1 cellular context compared by ENCODE assay signal in the genomic region with DNA sequence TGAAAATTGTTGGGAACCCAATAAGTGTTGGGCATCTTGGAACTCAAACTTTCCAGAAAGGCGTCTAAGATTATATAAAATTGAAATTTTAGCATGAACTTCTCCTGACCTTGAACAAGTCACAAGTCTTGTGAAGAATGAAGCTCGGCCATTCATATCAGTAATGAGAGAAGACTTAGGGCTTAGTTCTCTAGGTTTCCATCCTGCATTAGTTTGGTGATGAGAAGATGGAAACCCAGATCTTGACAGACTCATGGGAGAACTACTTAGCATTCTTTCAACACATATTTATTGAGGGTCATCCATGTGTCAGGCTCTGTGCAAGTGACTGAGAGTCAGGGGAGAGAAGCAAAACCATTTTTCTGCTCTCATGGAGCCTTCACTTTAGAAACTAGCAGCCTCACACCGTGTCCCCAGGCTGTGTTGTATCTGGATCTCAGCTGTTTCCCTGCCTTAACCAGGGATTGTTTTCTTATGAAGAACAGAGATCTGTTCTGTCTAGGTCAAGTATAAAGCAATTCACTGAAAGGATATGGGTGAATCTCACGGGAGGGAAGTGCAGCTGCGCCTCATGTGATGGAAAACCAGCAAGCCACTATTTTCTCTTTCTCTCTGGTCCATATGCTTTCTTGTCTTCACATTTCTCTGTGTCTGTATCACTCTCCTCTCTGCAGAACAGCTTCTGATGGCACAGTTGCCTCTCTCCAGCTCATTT.
TF ChIP-seq lines count a peak whose summit lies in the region.

No MANE protein-coding gene starts in this region.

TF ChIP-seq in SK-N-SH, 30 proteins besides CTCF, POLR2A, EP300 and RAD21 (continued from another document):
- TF ChIP-seq, protein P1, sequence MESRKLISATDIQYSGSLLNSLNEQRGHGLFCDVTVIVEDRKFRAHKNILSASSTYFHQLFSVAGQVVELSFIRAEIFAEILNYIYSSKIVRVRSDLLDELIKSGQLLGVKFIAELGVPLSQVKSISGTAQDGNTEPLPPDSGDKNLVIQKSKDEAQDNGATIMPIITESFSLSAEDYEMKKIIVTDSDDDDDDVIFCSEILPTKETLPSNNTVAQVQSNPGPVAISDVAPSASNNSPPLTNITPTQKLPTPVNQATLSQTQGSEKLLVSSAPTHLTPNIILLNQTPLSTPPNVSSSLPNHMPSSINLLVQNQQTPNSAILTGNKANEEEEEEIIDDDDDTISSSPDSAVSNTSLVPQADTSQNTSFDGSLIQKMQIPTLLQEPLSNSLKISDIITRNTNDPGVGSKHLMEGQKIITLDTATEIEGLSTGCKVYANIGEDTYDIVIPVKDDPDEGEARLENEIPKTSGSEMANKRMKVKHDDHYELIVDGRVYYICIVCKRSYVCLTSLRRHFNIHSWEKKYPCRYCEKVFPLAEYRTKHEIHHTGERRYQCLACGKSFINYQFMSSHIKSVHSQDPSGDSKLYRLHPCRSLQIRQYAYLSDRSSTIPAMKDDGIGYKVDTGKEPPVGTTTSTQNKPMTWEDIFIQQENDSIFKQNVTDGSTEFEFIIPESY (IDR thresholded peaks at IDR 0.05; ENCODE audit: borderline replicate concordance, low read depth): no peak
- TF ChIP-seq TEAD4 (IDR thresholded peaks at IDR 0.05; ENCODE audit: borderline replicate concordance, insufficient read depth) (no peak), NFIC (IDR thresholded peaks at IDR 0.05; ENCODE audit: borderline replicate concordance) (no peak), FOSL2 (IDR thresholded peaks at IDR 0.05; ENCODE audit: borderline replicate concordance, low read depth) (no peak)
- TF ChIP-seq, protein P2, sequence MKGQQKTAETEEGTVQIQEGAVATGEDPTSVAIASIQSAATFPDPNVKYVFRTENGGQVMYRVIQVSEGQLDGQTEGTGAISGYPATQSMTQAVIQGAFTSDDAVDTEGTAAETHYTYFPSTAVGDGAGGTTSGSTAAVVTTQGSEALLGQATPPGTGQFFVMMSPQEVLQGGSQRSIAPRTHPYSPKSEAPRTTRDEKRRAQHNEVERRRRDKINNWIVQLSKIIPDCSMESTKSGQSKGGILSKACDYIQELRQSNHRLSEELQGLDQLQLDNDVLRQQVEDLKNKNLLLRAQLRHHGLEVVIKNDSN (IDR thresholded peaks at IDR 0.05; ENCODE audit: borderline replicate concordance, low read depth): no peak
- TF ChIP-seq, protein P3, sequence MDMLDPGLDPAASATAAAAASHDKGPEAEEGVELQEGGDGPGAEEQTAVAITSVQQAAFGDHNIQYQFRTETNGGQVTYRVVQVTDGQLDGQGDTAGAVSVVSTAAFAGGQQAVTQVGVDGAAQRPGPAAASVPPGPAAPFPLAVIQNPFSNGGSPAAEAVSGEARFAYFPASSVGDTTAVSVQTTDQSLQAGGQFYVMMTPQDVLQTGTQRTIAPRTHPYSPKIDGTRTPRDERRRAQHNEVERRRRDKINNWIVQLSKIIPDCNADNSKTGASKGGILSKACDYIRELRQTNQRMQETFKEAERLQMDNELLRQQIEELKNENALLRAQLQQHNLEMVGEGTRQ (IDR thresholded peaks at IDR 0.05; ENCODE audit: borderline replicate concordance, low read depth, low read length): no peak
